ENCODE assay signal across 8 cellular contexts in the genomic region with DNA sequence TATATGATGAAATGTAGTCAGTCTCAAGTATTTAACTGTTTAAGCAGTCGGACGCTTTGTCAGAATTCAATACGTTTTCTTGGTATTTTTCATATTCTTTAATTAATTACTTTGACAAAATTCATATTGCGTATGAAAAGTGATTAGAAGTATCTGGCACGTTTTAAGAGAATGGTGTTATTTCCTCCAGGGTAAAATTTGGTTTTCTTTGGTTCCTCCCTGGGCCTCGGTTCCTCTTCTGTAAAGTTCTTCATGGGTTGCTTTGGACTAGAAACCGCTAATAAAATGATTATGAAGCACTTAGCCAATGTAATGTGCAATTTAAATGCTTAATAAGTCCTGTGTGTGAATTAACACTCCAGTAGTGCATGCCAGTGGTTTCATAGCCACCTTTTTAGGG. TPM values are rescaled to one million over a fixed set of nuclear protein-coding genes. Genes with fewer than 3 reads are reported as not detected.
DNase-seq lines count a peak whose midpoint lies in the region; ATAC-seq lines count a peak whose summit lies in the region.

No MANE protein-coding gene starts in this region.

- no peak for ATAC-seq in central memory CD8-positive, alpha-beta T cell (replicated peaks; ENCODE audit: extremely low read depth, poor library complexity, severe bottlenecking)
- ATAC-seq in naive thymus-derived CD8-positive, alpha-beta T cell: no peak
- no peak for ATAC-seq in HG02840 (IDR thresholded peaks at IDR 0.05; ENCODE audit: low FRiP score, unreplicated experiment)

- H3K27me3 Mint-ChIP-seq in IgD-negative memory B cell: no peaks in the 10 kb centered on the region
- no peaks in the 10 kb centered on the region for H3K27me3 Mint-ChIP-seq in central memory CD8-positive, alpha-beta T cell
- no peaks in the 10 kb centered on the region for H3K27me3 Mint-ChIP-seq in naive thymus-derived CD8-positive, alpha-beta T cell

- peak overlapping the region; percentile 98 for H3K4me3 ChIP-seq in BLaER1

- POLR2A ChIA-PET in naive thymus-derived CD8-positive, alpha-beta T cell (lab: Charles Lee): interaction anchor here (0.6 to 3.5 kb wide), 10 partner anchors 9 to 116 kb away, joined by 3 to 56 read pairs (median 8); a partner anchor contains a TSS

- H3K27me3 ChIP-seq in BLaER1: no peaks in the 10 kb centered on the region

- H3K4me1 Mint-ChIP-seq in IgD-negative memory B cell: peaks cover 23 to 29% (median 27%) of the 10 kb centered on the region in 3 donors
- H3K4me1 Mint-ChIP-seq in central memory CD8-positive, alpha-beta T cell: peaks cover 32% of the 10 kb centered on the region
- H3K4me1 Mint-ChIP-seq in naive thymus-derived CD8-positive, alpha-beta T cell: peaks cover 14 to 57% (median 37%) of the 10 kb centered on the region in 4 donors

- H3K9me3 ChIP-seq in BLaER1: no peaks in the 10 kb centered on the region

- no peak for DNase-seq in central memory CD8-positive, alpha-beta T cell (ENCODE audit: low spot score in 2 of 2)
- DNase-seq in naive thymus-derived CD8-positive, alpha-beta T cell: no peak
- no peak for DNase-seq in GDM1 (lab: John Stamatoyannopoulos, UW)
- DNase-seq in HuH-7.5 (ENCODE audit: low spot score): no peak
- DNase-seq in SW 1271 (lab: John Stamatoyannopoulos, UW): no peak

- H3K27ac Mint-ChIP-seq in IgD-negative memory B cell: peak overlapping the region in 2 of 3 donors; percentile 84 to 96
- peak overlapping the region; percentile 88 for H3K27ac Mint-ChIP-seq in central memory CD8-positive, alpha-beta T cell (ENCODE audit: low read depth)
- H3K27ac Mint-ChIP-seq in naive thymus-derived CD8-positive, alpha-beta T cell: peak overlapping the region in 9 of 10 donors; percentile 90 to 98 (median 95)

- H3K4me3 Mint-ChIP-seq in IgD-negative memory B cell: peak overlapping the region; percentile 92 to 99 (median 98)
- peak overlapping the region; percentile 97 for H3K4me3 Mint-ChIP-seq in central memory CD8-positive, alpha-beta T cell
- peak overlapping the region; percentile 95 to 100 (median 98) for H3K4me3 Mint-ChIP-seq in naive thymus-derived CD8-positive, alpha-beta T cell

- H3K9me3 Mint-ChIP-seq in IgD-negative memory B cell: no peaks in the 10 kb centered on the region
- H3K9me3 Mint-ChIP-seq in central memory CD8-positive, alpha-beta T cell: no peaks in the 10 kb centered on the region
- no peaks in the 10 kb centered on the region for H3K9me3 Mint-ChIP-seq in naive thymus-derived CD8-positive, alpha-beta T cell

- H3K4me1 ChIP-seq in BLaER1: peaks cover 33% of the 10 kb centered on the region

- no peaks in the 10 kb centered on the region for H3K36me3 ChIP-seq in BLaER1

- H3K4me2 ChIP-seq in BLaER1: peak overlapping the region; percentile 94

- H3K36me3 Mint-ChIP-seq in IgD-negative memory B cell: no peaks in the 10 kb centered on the region
- H3K36me3 Mint-ChIP-seq in central memory CD8-positive, alpha-beta T cell (ENCODE audit: insufficient read depth): no peaks in the 10 kb centered on the region
- peaks cover 0 to 2% (median 0%) of the 10 kb centered on the region in 3 donors for H3K36me3 Mint-ChIP-seq in naive thymus-derived CD8-positive, alpha-beta T cell

- H3K9ac ChIP-seq in BLaER1: peak overlapping the region; percentile 79

- peaks cover 52% of the 10 kb centered on the region for H4K20me1 ChIP-seq in BLaER1

- peak overlapping the region; percentile 57 for H3K27ac ChIP-seq in BLaER1

RNA-seq across cellular contexts. Expression of gene CBL, which starts 1.5 kb away (rescaled TPM):
- 10.0 TPM for polyA plus RNA-seq in IgD-negative memory B cell
- 10 to 100 TPM; 46.9 to 51.6 TPM for total RNA-seq in naive thymus-derived CD8-positive, alpha-beta T cell
- 10 to 100 TPM; 11.5 to 16.1 (median 12.2) TPM for polyA plus RNA-seq in naive thymus-derived CD8-positive, alpha-beta T cell

RNA-seq across cellular contexts. Expression of gene NHERF4, which starts 22.3 kb away (rescaled TPM):
- not detected for polyA plus RNA-seq in IgD-negative memory B cell
- under 1 TPM; 0.42 to 0.55 TPM for total RNA-seq in naive thymus-derived CD8-positive, alpha-beta T cell
- not detected for polyA plus RNA-seq in naive thymus-derived CD8-positive, alpha-beta T cell

RNA-seq across cellular contexts. Expression of gene NLRX1, which starts 39.1 kb away (rescaled TPM):
- 5.6 TPM for polyA plus RNA-seq in IgD-negative memory B cell
- total RNA-seq in naive thymus-derived CD8-positive, alpha-beta T cell: 10 to 100 TPM; 10.3 to 10.5 TPM
- polyA plus RNA-seq in naive thymus-derived CD8-positive, alpha-beta T cell: 10 to 100 TPM in 1 of 3 donors, 1 to 10 TPM in 2; 4.0 to 10.9 (median 7.1) TPM

RNA-seq across cellular contexts. Expression of gene ABCG4, which starts 58.8 kb away (rescaled TPM):
- polyA plus RNA-seq in IgD-negative memory B cell: not detected
- not detected for total RNA-seq in naive thymus-derived CD8-positive, alpha-beta T cell
- polyA plus RNA-seq in naive thymus-derived CD8-positive, alpha-beta T cell: not detected
